Comparison of ENCODE assay signal across 8 cellular contexts in genomic region chr7:33062023-33062781, GRCh38. TPM values are rescaled to one million over a fixed set of nuclear protein-coding genes. Genes with fewer than 3 reads are reported as not detected.
DNase-seq lines count a peak whose midpoint lies in the region; ATAC-seq and TF ChIP-seq lines count a peak whose summit lies in the region.

Gene NT5C3A (minus strand): TSS chr7:33062776. CDS start chr7:33062705, 71 bp downstream.

- TF ChIP-seq CTCF in foreskin keratinocyte (conservative IDR thresholded peaks at IDR 0.05) (no peak), neural cell (IDR thresholded peaks at IDR 0.05; ENCODE audit: poor library complexity, severe bottlenecking) (no peak), type B pancreatic cell (conservative IDR thresholded peaks at IDR 0.05) (peak; percentile 42)

- peaks cover 8% of the 10 kb centered on the region for H3K9me3 Mint-ChIP-seq in activated T-cell treated with anti-CD3 and anti-CD28 coated beads, Interleukin-2, amount 50 U/mL, for 4 hours
- H3K9me3 Mint-ChIP-seq in type B pancreatic cell: peaks cover 17% of the 10 kb centered on the region

- H3K9me3 ChIP-seq in neural cell (ENCODE audit: low read length): peaks cover 12% of the 10 kb centered on the region

- TF ChIP-seq RAD21 in neural cell (conservative IDR thresholded peaks at IDR 0.05): peak; percentile 19

- H3K9me2 ChIP-seq in neural cell (ENCODE audit: insufficient read depth, low read length): no peaks in the 10 kb centered on the region

- peak; percentile 52 for TF ChIP-seq POLR2A in GM15510 (IDR thresholded peaks at IDR 0.05; ENCODE audit: borderline replicate concordance, extremely low read depth, insufficient read length)

- H3K9ac ChIP-seq in neural cell (ENCODE audit: low read length): peak within 1 kb of the TSS; percentile 87

- peaks cover 11% of the 10 kb centered on the region for H3K4me1 ChIP-seq in foreskin keratinocyte

- DNase-seq in A172 (ENCODE audit: low spot score) (peak; percentile 41), NCI-H2227 (lab: John Stamatoyannopoulos, UW; ENCODE audit: unreplicated experiment) (peak; percentile 76), foreskin keratinocyte (no peak), type B pancreatic cell (ENCODE audit: extremely low spot score, unreplicated experiment) (peak; percentile 70)
- peak; percentile 6 for DNase-seq in activated T-cell treated with anti-CD3 and anti-CD28 coated beads, Interleukin-2, amount 50 U/mL, for 4 hours

- peak within 1 kb of the TSS; percentile 58 for H2AFZ ChIP-seq in neural cell (ENCODE audit: low read depth, low read length)

- ATAC-seq in HG02884 (IDR thresholded peaks at IDR 0.05; ENCODE audit: unreplicated experiment): peak; percentile 34
- peak; percentile 4 for ATAC-seq in activated T-cell treated with anti-CD3 and anti-CD28 coated beads, Interleukin-2, amount 50 U/mL, for 4 hours
- ATAC-seq in foreskin keratinocyte: peak; percentile 6

- H4K20me1 ChIP-seq in neural cell (ENCODE audit: insufficient read depth): peaks cover 7% of the 10 kb centered on the region

- peaks cover 3% of the 10 kb centered on the region for H3F3A ChIP-seq in neural cell (ENCODE audit: insufficient read depth, low read length, poor library complexity, severe bottlenecking)

- H3K27ac Mint-ChIP-seq in type B pancreatic cell: peak within 1 kb of the TSS; percentile 97

- H3K27ac ChIP-seq in foreskin keratinocyte: peak within 1 kb of the TSS; percentile 75
- peak within 1 kb of the TSS; percentile 95 for H3K27ac ChIP-seq in neural cell (ENCODE audit: low read length)

- H3K36me3 Mint-ChIP-seq in activated T-cell treated with anti-CD3 and anti-CD28 coated beads, Interleukin-2, amount 50 U/mL, for 4 hours (ENCODE audit: insufficient read depth): peaks cover 16% of the 10 kb centered on the region
- peaks cover 11% of the 10 kb centered on the region for H3K36me3 Mint-ChIP-seq in type B pancreatic cell

- H3K27me3 ChIP-seq in foreskin keratinocyte (no peaks in the 10 kb centered on the region), neural cell (ENCODE audit: insufficient read depth, low read depth, low read length) (no peaks in the 10 kb centered on the region)

- peak within 1 kb of the TSS; percentile 83 for H3K4me3 ChIP-seq in neural cell (ENCODE audit: low read length)

- peaks cover 3% of the 10 kb centered on the region for H3K27me3 Mint-ChIP-seq in activated T-cell treated with anti-CD3 and anti-CD28 coated beads, Interleukin-2, amount 50 U/mL, for 4 hours (ENCODE audit: low read depth)
- no peaks in the 10 kb centered on the region for H3K27me3 Mint-ChIP-seq in type B pancreatic cell

- peak within 1 kb of the TSS; percentile 94 for H3K4me3 Mint-ChIP-seq in activated T-cell treated with anti-CD3 and anti-CD28 coated beads, Interleukin-2, amount 50 U/mL, for 4 hours
- peak within 1 kb of the TSS; percentile 98 for H3K4me3 Mint-ChIP-seq in type B pancreatic cell

- peak; percentile 27 for TF ChIP-seq EP300 in neural cell (conservative IDR thresholded peaks at IDR 0.05; ENCODE audit: poor library complexity, severe bottlenecking)

- peaks cover 47% of the 10 kb centered on the region for H3K79me2 ChIP-seq in neural cell (replicated peaks; ENCODE audit: insufficient read depth, low read length)

- peaks cover 4% of the 10 kb centered on the region for H3K36me3 ChIP-seq in neural cell (ENCODE audit: insufficient read depth, low read length)

- peak within 1 kb of the TSS; percentile 79 for H3K4me2 ChIP-seq in neural cell (ENCODE audit: low read length)

- peaks cover 41% of the 10 kb centered on the region for H3K4me1 Mint-ChIP-seq in activated T-cell treated with anti-CD3 and anti-CD28 coated beads, Interleukin-2, amount 50 U/mL, for 4 hours (ENCODE audit: low read depth)
- peaks cover 28% of the 10 kb centered on the region for H3K4me1 Mint-ChIP-seq in type B pancreatic cell (ENCODE audit: unreplicated experiment)

TF ChIP-seq in neural cell, 6 proteins besides CTCF, POLR2A, EP300 and RAD21:
- TF ChIP-seq TAF1 (IDR thresholded peaks at IDR 0.05; ENCODE audit: low read depth) (peak; percentile 72), EZH2 (IDR thresholded peaks at IDR 0.05; ENCODE audit: borderline replicate concordance, insufficient read depth, low read length, poor library complexity, severe bottlenecking) (no peak), POLR2AphosphoS5 (IDR thresholded peaks at IDR 0.05) (peak; percentile 88), SMC3 (conservative IDR thresholded peaks at IDR 0.05; ENCODE audit: poor library complexity) (peak; percentile 43), REST (IDR thresholded peaks at IDR 0.05; ENCODE audit: borderline replicate concordance) (peak; percentile 46), MXI1 (conservative IDR thresholded peaks at IDR 0.05; ENCODE audit: poor library complexity, severe bottlenecking) (peak; percentile 89)
TF ChIP-seq in neural cell: peak in this region for 5.

RNA-seq across cellular contexts. Expression of gene NT5C3A, which starts in this region (rescaled TPM):
- 49.0 and 57.4 TPM in 2 replicates for total RNA-seq in A172 (2014; rRNA removed; shearing (Covaris generic))
- 10 to 100 TPM; 26.6 to 37.8 (median 35.9) TPM for total RNA-seq in activated T-cell treated with anti-CD3 and anti-CD28 coated beads, Interleukin-2, amount 50 U/mL, for 4 hours
- 25.4 and 26.7 TPM in 2 replicates for total RNA-seq in foreskin keratinocyte
- polyA plus RNA-seq in foreskin keratinocyte: 18.1 and 21.3 TPM in 2 replicates
- 92.8 and 99.2 TPM in 2 replicates for polyA plus RNA-seq in neural cell
- 58.2 and 63.3 TPM in 2 replicates for polyA minus RNA-seq in neural cell
- 25.4 and 30.9 TPM in 2 replicates for total RNA-seq in type B pancreatic cell (ENCODE audit: low replicate concordance)

Comparison
In these comparisons a context has a peak if more than half of its experiments do, and no peak if none do; other contexts are left out.
1. DNase-seq: peak in A172 (single experiment), NCI-H2227 (single experiment), activated T-cell treated with anti-CD3 and anti-CD28 coated beads, Interleukin-2, amount 50 U/mL, for 4 hours (single experiment) and type B pancreatic cell (single experiment); none in foreskin keratinocyte (0 of 2).
2. Peak in every context shown above with its lines, with median percentiles within 50 percentile points of each other: ATAC-seq.